In genomic region chr1:167262820-167263219, GRCh38 we compare ENCODE assay signal across 35 cellular contexts. TPM values are rescaled to one million over a fixed set of nuclear protein-coding genes. Genes with fewer than 3 reads are reported as not detected.
DNase-seq lines count a peak whose midpoint lies in the region; ATAC-seq and TF ChIP-seq lines count a peak whose summit lies in the region.
"Had no signal": no experiment of that assay in that cellular context is flagged by ENCODE, and none has a peak within 500 bp of the region (broad histone marks: within the 10 kb centered on the region; RNA-seq: fewer than 3 reads in every experiment).

No MANE protein-coding gene starts in this region.

- no peaks in the 10 kb centered on the region for H3K27me3 ChIP-seq in osteoblast (ENCODE audit: insufficient read depth, low read length)
- H3K27me3 ChIP-seq in upper lobe of left lung, result no peaks in the 10 kb centered on the region
- H3K27me3 ChIP-seq: foreskin keratinocyte, heart left ventricle, left lung, pancreas, Peyer's patch had no signal

- TF ChIP-seq POLR2A in upper lobe of left lung (IDR thresholded peaks at IDR 0.05), result no peak

- no peak overlapping the region for H2AFZ ChIP-seq in osteoblast (ENCODE audit: low read length)

- H4K20me1 ChIP-seq in osteoblast (ENCODE audit: insufficient read depth, low read length), result peaks cover 21% of the 10 kb centered on the region

- H3K4me2 ChIP-seq in osteoblast (ENCODE audit: insufficient read depth, low read length), result peak overlapping the region; percentile 7

- H3K36me3 ChIP-seq in osteoblast (ENCODE audit: insufficient read depth, low read length), result no peaks in the 10 kb centered on the region
- no peaks in the 10 kb centered on the region for H3K36me3 ChIP-seq in upper lobe of left lung
- H3K36me3 ChIP-seq: heart left ventricle, left lung, pancreas, Peyer's patch had no signal

- no peak overlapping the region for H3K4me3 ChIP-seq in osteoblast (ENCODE audit: insufficient read depth, low read length)
- H3K4me3 ChIP-seq in upper lobe of left lung, result no peak overlapping the region
- H3K4me3 ChIP-seq: GM12878, heart left ventricle, left lung, pancreas, Peyer's patch, skin epidermis had no signal

- TF ChIP-seq EP300 in upper lobe of left lung (IDR thresholded peaks at IDR 0.05), result no peak

- CTCF ChIA-PET in activated naive CD4-positive, alpha-beta T cell treated with anti-CD3 and anti-CD28 coated beads for 36 hours (lab: Charles Lee), result interaction anchor here (0.8 to 2.0 kb wide), 4 partner anchors 9 to 272 kb away, joined by 3 to 8 read pairs (median 4); partner anchors contain the start of gene POU2F1

- no peaks in the 10 kb centered on the region for H3K27me3 Mint-ChIP-seq in activated naive CD4-positive, alpha-beta T cell treated with anti-CD3 and anti-CD28 coated beads for 36 hours (ENCODE audit: low read depth)
- H3K27me3 Mint-ChIP-seq: activated CD4-positive, alpha-beta memory T cell treated with anti-CD3 and anti-CD28 coated beads, Interleukin-2, amount 10 ng/mL, durations not matched to agents 7 days and 5 days; brain; stimulated activated memory B cell treated with anti-CD40 and anti-IgM and Interleukin-4, amounts not matched to agents 10 μg/mL and 1 μg/mL and 100 μg/mL, for 72 hours had no signal

- peaks cover 38% of the 10 kb centered on the region for H3K79me2 ChIP-seq in osteoblast (ENCODE audit: insufficient read depth, low read length)

- H3K9me3 ChIP-seq in osteoblast (ENCODE audit: low read depth, low read length) (no peaks in the 10 kb centered on the region), upper lobe of left lung (no peaks in the 10 kb centered on the region)
- H3K9me3 ChIP-seq: heart left ventricle, left lung, pancreas, Peyer's patch had no signal

- H3K4me1 ChIP-seq in osteoblast (ENCODE audit: insufficient read depth, low read length) (peaks cover 6% of the 10 kb centered on the region), upper lobe of left lung (peaks cover 15 to 43% (median 18%) of the 10 kb centered on the region in 4 donors)

- no peak overlapping the region for H3K27ac Mint-ChIP-seq in activated naive CD4-positive, alpha-beta T cell treated with anti-CD3 and anti-CD28 coated beads for 36 hours
- H3K27ac Mint-ChIP-seq: activated CD4-positive, alpha-beta memory T cell treated with anti-CD3 and anti-CD28 coated beads, Interleukin-2, amount 10 ng/mL, durations not matched to agents 7 days and 5 days; activated T-helper 1 cell treated with anti-CD3 and anti-CD28 coated beads, Interleukin-12 subunit alpha, Interleukin-12 subunit beta, Interleukin-2, Interleukin-4 antibody, amounts not matched to agents 30 ng/mL and 10 ng/mL and 1 ng/mL, durations not matched to agents 14 hours and 24 hours and 36 hours; brain; CD14-positive monocyte; endodermal cell; stimulated activated memory B cell treated with anti-CD40 and anti-IgM and Interleukin-4, amounts not matched to agents 10 μg/mL and 1 μg/mL and 100 μg/mL, for 72 hours had no signal

- intact Hi-C loops in activated naive CD4-positive, alpha-beta T cell treated with anti-CD3 and anti-CD28 coated beads for 36 hours (cut with micrococcal nuclease), result no loop called here

- H3K27ac ChIP-seq in osteoblast (ENCODE audit: low read depth, low read length) (no peak overlapping the region), upper lobe of left lung (no peak overlapping the region)
- H3K27ac ChIP-seq: foreskin keratinocyte, pancreas, Peyer's patch, skin epidermis had no signal

- no peak overlapping the region for H3K4me3 Mint-ChIP-seq in activated naive CD4-positive, alpha-beta T cell treated with anti-CD3 and anti-CD28 coated beads for 36 hours
- H3K4me3 Mint-ChIP-seq: activated CD4-positive, alpha-beta memory T cell treated with anti-CD3 and anti-CD28 coated beads, Interleukin-2, amount 10 ng/mL, durations not matched to agents 7 days and 5 days; activated T-helper 1 cell treated with anti-CD3 and anti-CD28 coated beads, Interleukin-12 subunit alpha, Interleukin-12 subunit beta, Interleukin-2, Interleukin-4 antibody, amounts not matched to agents 30 ng/mL and 10 ng/mL and 1 ng/mL, durations not matched to agents 14 hours and 24 hours and 36 hours; brain; CD14-positive monocyte; endodermal cell; neural crest cell; stimulated activated memory B cell treated with anti-CD40 and anti-IgM and Interleukin-4, amounts not matched to agents 10 μg/mL and 1 μg/mL and 100 μg/mL, for 72 hours had no signal

- TF ChIP-seq CTCF in osteoblast (IDR thresholded peaks at IDR 0.05; ENCODE audit: extremely low read depth, low read depth, low read length), result no peak
- no peak for TF ChIP-seq CTCF in upper lobe of left lung (IDR thresholded peaks at IDR 0.05)

- no peaks in the 10 kb centered on the region for H3K9me3 Mint-ChIP-seq in activated naive CD4-positive, alpha-beta T cell treated with anti-CD3 and anti-CD28 coated beads for 36 hours
- H3K9me3 Mint-ChIP-seq: activated CD4-positive, alpha-beta memory T cell treated with anti-CD3 and anti-CD28 coated beads, Interleukin-2, amount 10 ng/mL, durations not matched to agents 7 days and 5 days; activated T-helper 1 cell treated with anti-CD3 and anti-CD28 coated beads, Interleukin-12 subunit alpha, Interleukin-12 subunit beta, Interleukin-2, Interleukin-4 antibody, amounts not matched to agents 30 ng/mL and 10 ng/mL and 1 ng/mL, durations not matched to agents 14 hours and 24 hours and 36 hours; brain; CD14-positive monocyte; endodermal cell; neural crest cell; stimulated activated memory B cell treated with anti-CD40 and anti-IgM and Interleukin-4, amounts not matched to agents 10 μg/mL and 1 μg/mL and 100 μg/mL, for 72 hours had no signal

- no peaks in the 10 kb centered on the region for H3K36me3 Mint-ChIP-seq in activated naive CD4-positive, alpha-beta T cell treated with anti-CD3 and anti-CD28 coated beads for 36 hours (ENCODE audit: low read depth)
- H3K36me3 Mint-ChIP-seq: CD14-positive monocyte had no signal

- H3K4me1 Mint-ChIP-seq in activated naive CD4-positive, alpha-beta T cell treated with anti-CD3 and anti-CD28 coated beads for 36 hours (ENCODE audit: low read depth), result peaks cover 14% of the 10 kb centered on the region

- DNase-seq in NCI-H1417 (lab: John Stamatoyannopoulos, UW), result peak in 2 of 3 experiments; percentile 44 to 74
- DNase-seq in NCI-H1417 treated with DMSO at 0.1 percent for 48 hours (lab: John Stamatoyannopoulos, UW), result no peak
- DNase-seq in LHCN-M2 (ENCODE audit: low read depth), result peak; percentile 28
- peak; percentile 28 to 71 for DNase-seq in NCI-H524 (lab: John Stamatoyannopoulos, UW)
- DNase-seq in osteoblast (ENCODE audit: insufficient read length, low spot score, missing footprints), result no peak
- DNase-seq in HCEC 1CT, result no peak
- DNase-seq in upper lobe of left lung, result no peak
- DNase-seq in activated naive CD4-positive, alpha-beta T cell treated with anti-CD3 and anti-CD28 coated beads for 36 hours, result no peak
- DNase-seq: 8988T; activated CD4-positive, alpha-beta memory T cell treated with anti-CD3 and anti-CD28 coated beads, Interleukin-2, amount 10 ng/mL, durations not matched to agents 7 days and 5 days; activated CD4-positive, alpha-beta T cell treated with anti-CD3 and anti-CD28 coated beads for 1 hour; activated CD8-positive, alpha-beta memory T cell treated with anti-CD3 and anti-CD28 coated beads, Interleukin-2, amount 50 U/mL, for 48 hours; activated naive CD4-positive, alpha-beta T cell treated with Interleukin-2 at 50 U/mL for 16 hours; dermis blood vessel endothelial cell; endodermal cell; foreskin keratinocyte; H7; heart left ventricle; islet precursor cell; left lung; mesendoderm; NCI-H187 treated with DMSO at 0.1 percent for 48 hours; NCI-H510A; pancreas; Peyer's patch; retina; SHP77 treated with DMSO at 0.1 percent for 48 hours; trophoblast cell had no signal

- no peak for ATAC-seq in upper lobe of left lung (ENCODE audit: low FRiP score in 2 of 2)
- ATAC-seq: foreskin keratinocyte; heart left ventricle; pancreas; stimulated activated memory B cell treated with anti-CD40 and anti-IgM and Interleukin-4, amounts not matched to agents 10 μg/mL and 1 μg/mL and 100 μg/mL, for 72 hours had no signal

RNA-seq across cellular contexts. Expression of gene POU2F1, which starts 42.1 kb away (rescaled TPM):
- total RNA-seq in LHCN-M2 (2014; rRNA removed) (4.8 and 5.6 TPM in 2 replicates), osteoblast (11.6 and 13.6 TPM in 2 replicates), upper lobe of left lung (10 to 100 TPM in 5 of 6 donors, 1 to 10 TPM in 1; 9.1 to 26.8 (median 15.6) TPM)
- 1.8 TPM for polyA plus RNA-seq in LHCN-M2 (2012)
- 10 to 100 TPM; 17.6 to 19.4 TPM for total RNA-seq in activated naive CD4-positive, alpha-beta T cell treated with anti-CD3 and anti-CD28 coated beads for 36 hours

Comparison
In these comparisons a context has a peak if more than half of its experiments do, and no peak if none do; other contexts are left out.
1. DNase-seq: peak in NCI-H1417 (2 of 3), LHCN-M2 (single experiment) and NCI-H524 (2 of 2); none in NCI-H1417 treated with DMSO at 0.1 percent for 48 hours (single experiment), osteoblast (single experiment), HCEC 1CT (single experiment), upper lobe of left lung (0 of 2) and activated naive CD4-positive, alpha-beta T cell treated with anti-CD3 and anti-CD28 coated beads for 36 hours (single experiment).